1 cellular context compared by ENCODE assay signal in the genomic region with DNA sequence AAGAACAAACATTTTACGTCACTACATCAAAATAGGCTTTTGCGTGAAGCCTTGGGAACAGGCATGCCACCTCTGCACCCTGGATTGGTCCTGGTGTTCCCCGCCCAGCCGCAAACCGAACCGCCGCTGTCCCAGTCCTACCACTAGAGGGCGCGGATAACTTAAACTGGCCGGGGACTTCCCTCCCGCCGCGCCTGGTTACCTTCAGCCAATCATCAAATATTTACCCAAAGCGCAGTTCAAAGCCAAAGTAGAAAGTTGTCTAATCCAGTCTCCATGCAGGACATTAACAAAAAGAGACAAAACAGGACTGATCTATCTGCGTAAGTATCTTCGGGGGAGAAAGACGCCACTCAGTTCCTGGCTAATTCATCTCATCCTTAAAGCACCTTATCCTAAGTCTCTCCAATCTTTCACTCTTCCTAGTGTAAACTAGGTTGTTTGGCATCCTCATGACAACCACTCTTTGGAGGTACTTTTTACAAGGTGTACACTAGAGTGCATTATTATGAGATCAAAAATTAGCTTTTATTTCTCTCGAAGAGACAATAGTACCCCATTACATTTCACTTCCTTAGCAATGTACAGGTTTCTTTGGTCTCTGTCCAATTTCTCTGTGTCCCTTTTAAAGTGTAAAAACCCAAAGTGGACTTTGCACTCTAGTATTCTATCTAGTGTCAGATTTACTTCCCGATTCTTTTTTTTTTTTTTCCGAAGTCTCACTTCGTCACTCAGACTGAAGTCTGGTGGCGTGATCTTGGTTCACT.
A peak's percentile ranks its signal among the peaks of the same experiment; 100 is the strongest.
TF ChIP-seq lines count a peak whose summit lies in the region.

No MANE protein-coding gene starts in this region.

TF ChIP-seq in K562, 482 proteins besides CTCF, POLR2A, EP300 and RAD21 (continued from another document):
- TF ChIP-seq HMBOX1 (IDR thresholded peaks at IDR 0.05) = peak; percentile 92
- peak in 1 of 2 experiments; percentile 63 for TF ChIP-seq E2F6 (IDR thresholded peaks at IDR 0.05; ENCODE audit: borderline replicate concordance in 1 of 2, extremely low read depth in 1 of 2, insufficient read depth in 1 of 2, insufficient read length in 1 of 2, low read depth in 1 of 2, low read length in 1 of 2, poor library complexity in 1 of 2, severe bottlenecking in 1 of 2)
- TF ChIP-seq TAL1 (IDR thresholded peaks at IDR 0.05) = no peak
- TF ChIP-seq ATF7 (IDR thresholded peaks at IDR 0.05) = 0 out of 2 replicates have a peak, but pooled peaks have one; percentile 53
- peak; percentile 60 for TF ChIP-seq PRDM10 (IDR thresholded peaks at IDR 0.05; ENCODE audit: partially characterized antibody)
- peak in 1 of 2 experiments; percentile 81; a peak in 2 of 4 replicates for TF ChIP-seq MAZ (CRISPR knock-in tag; conservative IDR thresholded peaks at IDR 0.05 in 1 of 2, IDR thresholded peaks at IDR 0.05 in 1 of 2)
- peak; percentile 37 for TF ChIP-seq CXXC5 (CRISPR knock-in tag; IDR thresholded peaks at IDR 0.05)
- TF ChIP-seq ZNF436 (CRISPR knock-in tag; IDR thresholded peaks at IDR 0.05) = no peak
- peak; percentile 3 to 27; a peak in 1 of 4 replicates for TF ChIP-seq NRF1 (conservative IDR thresholded peaks at IDR 0.05 in 1 of 2, IDR thresholded peaks at IDR 0.05 in 1 of 2)
